In the genomic region with DNA sequence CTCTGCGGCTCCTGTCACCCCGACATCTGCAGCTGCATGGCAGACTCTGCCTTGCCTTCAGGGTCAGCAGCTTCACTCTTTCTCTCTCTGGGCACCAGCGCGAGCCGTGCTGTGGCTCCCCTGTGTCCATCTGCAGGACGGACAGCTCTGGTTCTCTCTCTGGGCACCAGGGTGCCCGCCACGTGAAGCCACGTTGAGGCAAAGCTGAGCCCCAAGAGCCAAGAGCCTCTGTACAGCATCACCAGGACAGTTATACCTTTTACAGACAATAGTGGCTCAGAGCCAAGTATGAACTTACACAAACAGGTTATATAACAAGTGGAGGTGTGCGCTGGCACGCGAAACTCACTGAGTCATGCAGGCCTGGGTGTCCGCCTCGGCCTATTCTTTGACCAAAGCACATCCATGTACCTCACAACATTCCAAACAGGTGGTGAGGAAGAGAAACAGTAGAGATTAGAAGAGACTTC, we compare ENCODE assay signal across 23 cellular contexts. TPM values are rescaled to one million over a fixed set of nuclear protein-coding genes. Genes with fewer than 3 reads are reported as not detected.
DNase-seq lines count a peak whose midpoint lies in the region; ATAC-seq, FAIRE-seq and TF ChIP-seq lines count a peak whose summit lies in the region.
"Had no signal": no experiment of that assay in that cellular context is flagged by ENCODE, and none has a peak within 500 bp of the region (broad histone marks: within the 10 kb centered on the region; RNA-seq: fewer than 3 reads in every experiment).

No MANE protein-coding gene starts in this region.

- no peaks in the 10 kb centered on the region for H3K9me3 Mint-ChIP-seq in activated naive CD8-positive, alpha-beta T cell treated with anti-CD3 and anti-CD28 coated beads for 36 hours
- H3K9me3 Mint-ChIP-seq: activated CD4-positive, alpha-beta T cell treated with anti-CD3 and anti-CD28 coated beads, Interleukin-2, amount 10 ng/mL, durations not matched to agents 7 days and 5 days; activated naive CD4-positive, alpha-beta T cell treated with anti-CD3 and anti-CD28 coated beads for 36 hours; activated T-cell treated with anti-CD3 and anti-CD28 coated beads, Interleukin-2, amount 50 U/mL, for 72 hours had no signal

- no peak for TF ChIP-seq POLR2A in HepG2 (IDR thresholded peaks at IDR 0.05; ENCODE audit: insufficient read depth in 1 of 2, low read depth in 2 of 2, low read length in 2 of 2)
- no peak for TF ChIP-seq POLR2A in right lobe of liver (IDR thresholded peaks at IDR 0.05)

- intact Hi-C loops in HepG2 (cut with micrococcal nuclease; ENCODE audit: unreplicated experiment) (no loop called here), right lobe of liver (cut with DNase I) (no loop called here)

- peaks cover 5% of the 10 kb centered on the region for H3K27me3 Mint-ChIP-seq in activated naive CD8-positive, alpha-beta T cell treated with anti-CD3 and anti-CD28 coated beads for 36 hours

- DNase-seq in HepG2 (ENCODE audit: low spot score), result peak; percentile 62
- DNase-seq in right lobe of liver, result no peak
- DNase-seq in RWPE2 (ENCODE audit: low spot score), result peak; percentile 88
- DNase-seq in keratinocyte (ENCODE audit: low read depth, low spot score), result peak; percentile 62
- DNase-seq in NCI-H146 treated with DMSO at 0.1 percent for 48 hours (lab: John Stamatoyannopoulos, UW; ENCODE audit: unreplicated experiment), result no peak
- DNase-seq in activated naive CD8-positive, alpha-beta T cell treated with anti-CD3 and anti-CD28 coated beads for 36 hours, result no peak
- no peak for DNase-seq in SHP77 treated with DMSO at 0.1 percent for 48 hours (lab: John Stamatoyannopoulos, UW)
- no peak for DNase-seq in AG08396 (ENCODE audit: low spot score)
- DNase-seq: activated CD4-positive, alpha-beta T cell treated with anti-CD3 and anti-CD28 coated beads, Interleukin-2, amount 10 ng/mL, durations not matched to agents 7 days and 5 days; activated CD8-positive, alpha-beta memory T cell treated with anti-CD3 and anti-CD28 coated beads, Interleukin-2, amount 10 ng/mL, durations not matched to agents 7 days and 5 days; activated naive CD4-positive, alpha-beta T cell treated with anti-CD3 and anti-CD28 coated beads for 36 hours; activated T-cell treated with anti-CD3 and anti-CD28 coated beads, Interleukin-2, amount 50 U/mL, for 72 hours; aorta; H7; NCI-H1105; NCI-H2107; NCI-H524; stimulated activated CD4-positive, alpha-beta T cell treated with anti-CD3 and anti-CD28 coated beads, Interleukin-2, amount 100 ng/mL, for 24 hours; substantia nigra had no signal

- H3K27ac ChIP-seq in HepG2 (ENCODE audit: extremely low read length, insufficient read depth, low read length) (no peak overlapping the region), right lobe of liver (no peak overlapping the region), RWPE2 (ENCODE audit: poor library complexity, severe bottlenecking) (no peak overlapping the region), keratinocyte (ENCODE audit: control insufficient read depth, insufficient read depth, low read length) (no peak overlapping the region)

- TF ChIP-seq CTCF in HepG2 (CRISPR knock-in tag; IDR thresholded peaks at IDR 0.05) (no peak), right lobe of liver (IDR thresholded peaks at IDR 0.05) (no peak), RWPE2 (IDR thresholded peaks at IDR 0.05; ENCODE audit: poor library complexity, severe bottlenecking) (no peak), keratinocyte (optimal IDR thresholded peaks at IDR 0.05 in 1 of 3, IDR thresholded peaks at IDR 0.05 in 1 of 3, conservative IDR thresholded peaks at IDR 0.05 in 1 of 3; ENCODE audit: extremely low read depth in 1 of 3, insufficient read depth in 2 of 3, low read length in 3 of 3) (no peak)

- FAIRE-seq in HepG2 (lab: Jason Lieb, UNC) (peak; percentile 4), keratinocyte (lab: Jason Lieb, UNC) (peak; percentile 26)
- FAIRE-seq: A204.1, endometrium, GM12891 had no signal

- no TSS peak for BruUV-seq in HepG2 (replicated peaks; lab: Mats Ljungman, UMichigan)

- in situ Hi-C loops in HepG2 (cut with HindIII; ENCODE audit: extremely low pct_ligation_motif_present, low pct_unique_long_range_greater_than_20kb), result no loop called here

- H3K36me3 ChIP-seq in HepG2 (replicated peaks in 1 of 2; ENCODE audit: control insufficient read depth in 1 of 2, insufficient read depth in 2 of 2, low read length in 2 of 2), result no peaks in the 10 kb centered on the region
- no peaks in the 10 kb centered on the region for H3K36me3 ChIP-seq in right lobe of liver
- no peaks in the 10 kb centered on the region for H3K36me3 ChIP-seq in RWPE2 (ENCODE audit: low read depth)
- no peaks in the 10 kb centered on the region for H3K36me3 ChIP-seq in keratinocyte (ENCODE audit: control insufficient read depth in 2 of 2, extremely low read depth in 1 of 2, insufficient read depth in 2 of 2, low read length in 2 of 2)

- TF ChIP-seq EP300 in HepG2 (IDR thresholded peaks at IDR 0.05; ENCODE audit: low read depth in 2 of 2, low read length in 2 of 2), result peak in 1 of 2 experiments; percentile 59; a peak in 1 of 4 replicates
- no peak for TF ChIP-seq EP300 in HepG2 (CRISPR knock-in tag; IDR thresholded peaks at IDR 0.05; ENCODE audit: borderline replicate concordance)

- H3K9me3 ChIP-seq in HepG2 (ENCODE audit: low read length) (no peaks in the 10 kb centered on the region), right lobe of liver (no peaks in the 10 kb centered on the region), RWPE2 (ENCODE audit: severe bottlenecking) (no peaks in the 10 kb centered on the region), keratinocyte (ENCODE audit: control insufficient read depth, low read depth, low read length) (no peaks in the 10 kb centered on the region)

- 0 out of 2 replicates have a peak overlapping the region, but pooled peaks have one; percentile 5 for H3K9ac ChIP-seq in HepG2 (ENCODE audit: insufficient read depth, low read depth, low read length)
- H3K9ac ChIP-seq in keratinocyte (ENCODE audit: control insufficient read depth, extremely low read depth, insufficient read depth, low read length), result no peak overlapping the region

- H3K4me1 ChIP-seq in HepG2 (ENCODE audit: insufficient read depth, low read length) (peaks cover 38% of the 10 kb centered on the region), right lobe of liver (peaks cover 0 to 11% (median 5%) of the 10 kb centered on the region in 4 donors), RWPE2 (ENCODE audit: insufficient read depth, poor library complexity, severe bottlenecking) (peaks cover 11% of the 10 kb centered on the region), keratinocyte (ENCODE audit: control insufficient read depth, extremely low read depth, insufficient read depth, low read length) (peaks cover 12% of the 10 kb centered on the region)

- ATAC-seq in HepG2, result no peak
- no peak for ATAC-seq in right lobe of liver
- peak; percentile 92 for ATAC-seq in RWPE2 (ENCODE audit: low read depth)
- ATAC-seq: activated CD8-positive, alpha-beta memory T cell treated with anti-CD3 and anti-CD28 coated beads, Interleukin-2, amount 10 ng/mL, durations not matched to agents 7 days and 5 days; activated T-cell treated with anti-CD3 and anti-CD28 coated beads, Interleukin-2, amount 50 U/mL, for 72 hours had no signal

- TF ChIP-seq RAD21 in HepG2 (CRISPR knock-in tag; IDR thresholded peaks at IDR 0.05), result no peak

- H3K79me2 ChIP-seq in HepG2 (ENCODE audit: insufficient read depth, low read length) (no peaks in the 10 kb centered on the region), keratinocyte (ENCODE audit: control insufficient read depth, insufficient read depth, low read length) (no peaks in the 10 kb centered on the region)

- 77% methylated on average over 14 of the region's 14 CpGs for WGBS in HepG2 (ENCODE audit: low lambda C conversion rate)
- WGBS in right lobe of liver (ENCODE audit: insufficient coverage, low coverage, low lambda C conversion rate, missing lambda C conversion rate), result 82% methylated on average over 7 of the region's 14 CpGs

- H3K27me3 ChIP-seq in HepG2 (ENCODE audit: control insufficient read depth in 1 of 2, insufficient read depth in 2 of 2, low read length in 2 of 2), result no peaks in the 10 kb centered on the region
- H3K27me3 ChIP-seq in right lobe of liver, result no peaks in the 10 kb centered on the region
- H3K27me3 ChIP-seq in RWPE2 (ENCODE audit: insufficient read depth, poor library complexity, severe bottlenecking), result no peaks in the 10 kb centered on the region
- H3K27me3 ChIP-seq in keratinocyte (ENCODE audit: control insufficient read depth, extremely low read depth, insufficient read depth, low read length), result no peaks in the 10 kb centered on the region

- dilution Hi-C loops in keratinocyte (cut with MboI; ENCODE audit: extremely low pct_ligation_motif_present, low sequenced_read_pairs), result no loop called here

- POLR2A ChIA-PET in HepG2 (lab: Yijun Ruan, JAX), result interaction anchor here (1.1 kb wide), 1 partner anchor 14 kb away, joined by 4 read pairs; no protein-coding TSS in a partner anchor

- H3K9me1 ChIP-seq in keratinocyte (ENCODE audit: control insufficient read depth, extremely low read depth, insufficient read depth, low read length), result no peaks in the 10 kb centered on the region

- no peaks in the 10 kb centered on the region for H3K4me1 Mint-ChIP-seq in activated naive CD8-positive, alpha-beta T cell treated with anti-CD3 and anti-CD28 coated beads for 36 hours
- H3K4me1 Mint-ChIP-seq: activated CD4-positive, alpha-beta T cell treated with anti-CD3 and anti-CD28 coated beads, Interleukin-2, amount 10 ng/mL, durations not matched to agents 7 days and 5 days; activated CD8-positive, alpha-beta memory T cell treated with anti-CD3 and anti-CD28 coated beads, Interleukin-2, amount 10 ng/mL, durations not matched to agents 7 days and 5 days had no signal

- H3K4me3 ChIP-seq in HepG2 (replicated peaks in 1 of 3; ENCODE audit: insufficient read depth in 1 of 3, low read depth in 2 of 3, low read length in 3 of 3) (no peak overlapping the region), right lobe of liver (no peak overlapping the region), RWPE2 (ENCODE audit: severe bottlenecking) (no peak overlapping the region), keratinocyte (ENCODE audit: control insufficient read depth in 2 of 3, extremely low read depth in 1 of 3, insufficient read depth in 2 of 3, low read depth in 1 of 3, low read length in 3 of 3) (no peak overlapping the region)
- H3K4me3 ChIP-seq: smooth muscle cell had no signal

- H3K27ac Mint-ChIP-seq in activated naive CD8-positive, alpha-beta T cell treated with anti-CD3 and anti-CD28 coated beads for 36 hours, result no peak overlapping the region
- H3K27ac Mint-ChIP-seq: activated CD4-positive, alpha-beta T cell treated with anti-CD3 and anti-CD28 coated beads, Interleukin-2, amount 10 ng/mL, durations not matched to agents 7 days and 5 days; activated CD8-positive, alpha-beta memory T cell treated with anti-CD3 and anti-CD28 coated beads, Interleukin-2, amount 10 ng/mL, durations not matched to agents 7 days and 5 days; activated naive CD4-positive, alpha-beta T cell treated with anti-CD3 and anti-CD28 coated beads for 36 hours; activated T-cell treated with anti-CD3 and anti-CD28 coated beads, Interleukin-2, amount 50 U/mL, for 72 hours had no signal

- H3K4me2 ChIP-seq in HepG2 (ENCODE audit: low read depth, low read length), result no peak overlapping the region
- H3K4me2 ChIP-seq in keratinocyte (ENCODE audit: control insufficient read depth, extremely low read depth, insufficient read depth, low read depth, low read length), result peak overlapping the region; percentile 13
- H3K4me2 ChIP-seq: smooth muscle cell had no signal

- H3K36me3 Mint-ChIP-seq in activated naive CD8-positive, alpha-beta T cell treated with anti-CD3 and anti-CD28 coated beads for 36 hours, result no peaks in the 10 kb centered on the region
- H3K36me3 Mint-ChIP-seq: activated CD8-positive, alpha-beta memory T cell treated with anti-CD3 and anti-CD28 coated beads, Interleukin-2, amount 10 ng/mL, durations not matched to agents 7 days and 5 days had no signal

- H2AFZ ChIP-seq in HepG2 (ENCODE audit: low read length), result no peak overlapping the region
- no peak overlapping the region for H2AFZ ChIP-seq in keratinocyte (ENCODE audit: control insufficient read depth, low read length)

- H4K20me1 ChIP-seq in HepG2 (ENCODE audit: insufficient read depth, low read length) (no peaks in the 10 kb centered on the region), keratinocyte (ENCODE audit: control insufficient read depth, extremely low read depth, insufficient read depth, low read length) (no peaks in the 10 kb centered on the region)

- no peak overlapping the region for H3K4me3 Mint-ChIP-seq in activated naive CD8-positive, alpha-beta T cell treated with anti-CD3 and anti-CD28 coated beads for 36 hours
- H3K4me3 Mint-ChIP-seq: activated CD4-positive, alpha-beta T cell treated with anti-CD3 and anti-CD28 coated beads, Interleukin-2, amount 10 ng/mL, durations not matched to agents 7 days and 5 days; activated CD8-positive, alpha-beta memory T cell treated with anti-CD3 and anti-CD28 coated beads, Interleukin-2, amount 10 ng/mL, durations not matched to agents 7 days and 5 days; activated naive CD4-positive, alpha-beta T cell treated with anti-CD3 and anti-CD28 coated beads for 36 hours; activated T-cell treated with anti-CD3 and anti-CD28 coated beads, Interleukin-2, amount 50 U/mL, for 72 hours had no signal

- CTCF ChIA-PET in HepG2 (lab: Yijun Ruan, JAX; ENCODE audit: low intra/inter-chr PET ratio, low total read pairs), result no interaction called here

RNA-seq across cellular contexts. Expression of a gene that starts 50.8 kb away (rescaled TPM):
- total RNA-seq in HepG2 (2016; rRNA removed; fragmentation: Illumina TruSeq; extraction: Trizol), result not detected in 2 replicates
- total RNA-seq in HepG2 (2016; cell fraction: cytosol; rRNA removed; fragmentation: Illumina TruSeq; extraction: Trizol; ENCODE audit: low read depth), result not detected in 2 replicates
- total RNA-seq in HepG2 (2016; cell fraction: insoluble cytoplasmic fraction; rRNA removed; fragmentation: Illumina TruSeq; extraction: Trizol), result not detected in 2 replicates
- not detected in 2 replicates for total RNA-seq in HepG2 (2016; cell fraction: membrane; rRNA removed; fragmentation: Illumina TruSeq; extraction: Trizol)
- total RNA-seq in HepG2 (2016; cell fraction: nucleus; rRNA removed; fragmentation: Illumina TruSeq; extraction: Trizol), result not detected in 2 replicates
- 0.05 TPM in 1 of 2 replicates, not detected in the other for polyA plus RNA-seq in HepG2 (2011; rRNA removed)
- polyA plus RNA-seq in HepG2 (2011; cell fraction: cytosol; rRNA removed), result not detected in 2 replicates
- polyA plus RNA-seq in HepG2 (2011; cell fraction: nucleus; rRNA removed), result 0.07 TPM in 1 of 2 replicates, not detected in the other
- not detected in 2 replicates for polyA plus RNA-seq in HepG2 (2012)
- not detected in 2 replicates for polyA plus RNA-seq in HepG2 (2016; cell fraction: cytosol; fragmentation: Illumina TruSeq; extraction: Trizol; ENCODE audit: low read depth)
- polyA plus RNA-seq in HepG2 (2016; cell fraction: insoluble cytoplasmic fraction; fragmentation: Illumina TruSeq; extraction: Trizol; ENCODE audit: low read depth), result not detected in 2 replicates
- not detected in 2 replicates for polyA plus RNA-seq in HepG2 (2016; cell fraction: membrane; fragmentation: Illumina TruSeq; extraction: Trizol; ENCODE audit: low read depth)
- not detected in 2 replicates for polyA plus RNA-seq in HepG2 (2016; cell fraction: nucleus; fragmentation: Illumina TruSeq; extraction: Trizol; ENCODE audit: insufficient read depth, low read depth)
- polyA minus RNA-seq in HepG2 (2011; rRNA and poly(A)+ RNA removed; ENCODE audit: low replicate concordance), result 2.4 TPM in 1 of 2 replicates, not detected in the other
- not detected in 2 replicates for polyA minus RNA-seq in HepG2 (2011; cell fraction: cytosol; rRNA and poly(A)+ RNA removed)
- not detected in 2 replicates for polyA minus RNA-seq in HepG2 (2011; cell fraction: nucleus; rRNA and poly(A)+ RNA removed)
- total RNA-seq in right lobe of liver, result 10 to 100 TPM in 1 of 6 experiments, 1 to 10 TPM in 5; 3.6 to 11.1 (median 8.5) TPM
- 3.8 to 4.0 TPM (median 3.9 TPM) in 3 replicates for polyA plus RNA-seq in keratinocyte
- 0.80 TPM for polyA plus RNA-seq in keratinocyte (2011; ENCODE audit: low read depth)
- 2.9 and 4.1 TPM in 2 replicates for polyA plus RNA-seq in keratinocyte (2011; cell fraction: cytosol; rRNA removed)
- 3.7 and 3.8 TPM in 2 replicates for polyA plus RNA-seq in keratinocyte (2011; cell fraction: nucleus; rRNA removed)
- 2.8 and 5.9 TPM in 2 replicates for polyA plus RNA-seq in keratinocyte (2012; ENCODE audit: low replicate concordance)
- 0.69 to 1.6 TPM (median 1.1 TPM) in 3 replicates for polyA minus RNA-seq in keratinocyte
- 4.8 TPM for polyA minus RNA-seq in keratinocyte (2011; cell fraction: cytosol; rRNA and poly(A)+ RNA removed)
- 1.7 and 1.8 TPM in 2 replicates for polyA minus RNA-seq in keratinocyte (2011; cell fraction: nucleus; rRNA and poly(A)+ RNA removed)
- total RNA-seq in activated naive CD8-positive, alpha-beta T cell treated with anti-CD3 and anti-CD28 coated beads for 36 hours, result 1 to 10 TPM; 8.7 TPM

Comparison
In these comparisons a context has a peak if more than half of its experiments do, and no peak if none do; other contexts are left out.
1. DNase-seq: peak in HepG2 (single experiment), RWPE2 (single experiment) and keratinocyte (single experiment); none in right lobe of liver (0 of 3), NCI-H146 treated with DMSO at 0.1 percent for 48 hours (single experiment), activated naive CD8-positive, alpha-beta T cell treated with anti-CD3 and anti-CD28 coated beads for 36 hours (single experiment), SHP77 treated with DMSO at 0.1 percent for 48 hours (single experiment) and AG08396 (single experiment).